In the genomic region with DNA sequence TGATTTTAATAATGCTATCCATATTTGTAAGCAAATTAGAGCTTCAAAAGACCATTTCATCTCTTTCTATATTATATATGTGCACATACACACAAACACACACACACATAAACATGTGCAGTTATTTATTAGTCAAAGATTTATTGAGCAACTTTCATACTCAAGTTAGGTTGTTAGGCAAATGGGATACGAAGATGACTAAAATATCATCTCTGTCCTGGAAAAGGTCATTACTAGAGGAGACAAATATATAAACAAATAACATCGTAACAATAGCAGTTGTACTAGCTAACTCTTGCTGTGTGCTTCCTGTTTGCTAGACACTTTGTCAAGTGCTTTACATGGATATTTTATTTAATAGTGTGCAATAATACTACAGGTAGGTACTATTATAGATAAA, we compare ENCODE assay signal across 1 cellular context.
TF ChIP-seq lines count a peak whose summit lies in the region.

No MANE protein-coding gene starts in this region.

TF ChIP-seq in A549, 52 proteins besides CTCF, POLR2A, EP300 and RAD21 (continued from another document):
- TF ChIP-seq, protein P1, sequence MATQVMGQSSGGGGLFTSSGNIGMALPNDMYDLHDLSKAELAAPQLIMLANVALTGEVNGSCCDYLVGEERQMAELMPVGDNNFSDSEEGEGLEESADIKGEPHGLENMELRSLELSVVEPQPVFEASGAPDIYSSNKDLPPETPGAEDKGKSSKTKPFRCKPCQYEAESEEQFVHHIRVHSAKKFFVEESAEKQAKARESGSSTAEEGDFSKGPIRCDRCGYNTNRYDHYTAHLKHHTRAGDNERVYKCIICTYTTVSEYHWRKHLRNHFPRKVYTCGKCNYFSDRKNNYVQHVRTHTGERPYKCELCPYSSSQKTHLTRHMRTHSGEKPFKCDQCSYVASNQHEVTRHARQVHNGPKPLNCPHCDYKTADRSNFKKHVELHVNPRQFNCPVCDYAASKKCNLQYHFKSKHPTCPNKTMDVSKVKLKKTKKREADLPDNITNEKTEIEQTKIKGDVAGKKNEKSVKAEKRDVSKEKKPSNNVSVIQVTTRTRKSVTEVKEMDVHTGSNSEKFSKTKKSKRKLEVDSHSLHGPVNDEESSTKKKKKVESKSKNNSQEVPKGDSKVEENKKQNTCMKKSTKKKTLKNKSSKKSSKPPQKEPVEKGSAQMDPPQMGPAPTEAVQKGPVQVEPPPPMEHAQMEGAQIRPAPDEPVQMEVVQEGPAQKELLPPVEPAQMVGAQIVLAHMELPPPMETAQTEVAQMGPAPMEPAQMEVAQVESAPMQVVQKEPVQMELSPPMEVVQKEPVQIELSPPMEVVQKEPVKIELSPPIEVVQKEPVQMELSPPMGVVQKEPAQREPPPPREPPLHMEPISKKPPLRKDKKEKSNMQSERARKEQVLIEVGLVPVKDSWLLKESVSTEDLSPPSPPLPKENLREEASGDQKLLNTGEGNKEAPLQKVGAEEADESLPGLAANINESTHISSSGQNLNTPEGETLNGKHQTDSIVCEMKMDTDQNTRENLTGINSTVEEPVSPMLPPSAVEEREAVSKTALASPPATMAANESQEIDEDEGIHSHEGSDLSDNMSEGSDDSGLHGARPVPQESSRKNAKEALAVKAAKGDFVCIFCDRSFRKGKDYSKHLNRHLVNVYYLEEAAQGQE (IDR thresholded peaks at IDR 0.05): no peak
- TF ChIP-seq, protein P2, sequence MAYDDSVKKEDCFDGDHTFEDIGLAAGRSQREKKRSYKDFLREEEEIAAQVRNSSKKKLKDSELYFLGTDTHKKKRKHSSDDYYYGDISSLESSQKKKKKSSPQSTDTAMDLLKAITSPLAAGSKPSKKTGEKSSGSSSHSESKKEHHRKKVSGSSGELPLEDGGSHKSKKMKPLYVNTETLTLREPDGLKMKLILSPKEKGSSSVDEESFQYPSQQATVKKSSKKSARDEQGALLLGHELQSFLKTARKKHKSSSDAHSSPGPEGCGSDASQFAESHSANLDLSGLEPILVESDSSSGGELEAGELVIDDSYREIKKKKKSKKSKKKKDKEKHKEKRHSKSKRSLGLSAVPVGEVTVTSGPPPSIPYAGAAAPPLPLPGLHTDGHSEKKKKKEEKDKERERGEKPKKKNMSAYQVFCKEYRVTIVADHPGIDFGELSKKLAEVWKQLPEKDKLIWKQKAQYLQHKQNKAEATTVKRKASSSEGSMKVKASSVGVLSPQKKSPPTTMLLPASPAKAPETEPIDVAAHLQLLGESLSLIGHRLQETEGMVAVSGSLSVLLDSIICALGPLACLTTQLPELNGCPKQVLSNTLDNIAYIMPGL (CRISPR knock-in tag; IDR thresholded peaks at IDR 0.05; ENCODE audit: borderline replicate concordance): no peak
